In genomic region chr17:12574525-12574924, GRCh38 we compare ENCODE assay signal across 33 cellular contexts.
A peak's percentile ranks its signal among the peaks of the same experiment; 100 is the strongest.
DNase-seq lines count a peak whose midpoint lies in the region; ATAC-seq and TF ChIP-seq lines count a peak whose summit lies in the region.
"Had no signal": no experiment of that assay in that cellular context is flagged by ENCODE, and none has a peak within 500 bp of the region (broad histone marks: within the 10 kb centered on the region; RNA-seq: fewer than 3 reads in every experiment).

No MANE protein-coding gene starts in this region.

- no peaks in the 10 kb centered on the region for H3K79me2 ChIP-seq in Karpas-422 (ENCODE audit: low read length)

- TF ChIP-seq CTCF in LNCaP clone FGC (IDR thresholded peaks at IDR 0.05; ENCODE audit: control insufficient read depth, extremely low read depth, insufficient read depth) (no peak), coronary artery (IDR thresholded peaks at IDR 0.05) (no peak), thoracic aorta (IDR thresholded peaks at IDR 0.05) (no peak), tibial artery (IDR thresholded peaks at IDR 0.05) (no peak)

- no peak overlapping the region for H2AFZ ChIP-seq in Karpas-422 (ENCODE audit: low read length)

- H3K9me3 ChIP-seq in thoracic aorta (no peaks in the 10 kb centered on the region), tibial artery (no peaks in the 10 kb centered on the region), Karpas-422 (ENCODE audit: low read length) (no peaks in the 10 kb centered on the region), HAP-1 (0 out of 2 replicates have a peak, but pooled peaks cover 2% of the 10 kb centered on the region)
- H3K9me3 ChIP-seq: A549; BE2C; BLaER1; BLaER1 treated with 17β-estradiol and CSF1 and Interleukin-3, amounts not matched to agents 10 nM and 100 nM; Caco-2 had no signal

- H3K27me3 ChIP-seq in thoracic aorta (replicated peaks; ENCODE audit: insufficient read depth) (no peaks in the 10 kb centered on the region), tibial artery (no peaks in the 10 kb centered on the region), Karpas-422 (ENCODE audit: low read length) (no peaks in the 10 kb centered on the region), HAP-1 (ENCODE audit: low read depth) (no peaks in the 10 kb centered on the region)
- H3K27me3 ChIP-seq: BE2C; BLaER1; BLaER1 treated with 17β-estradiol and CSF1 and Interleukin-3, amounts not matched to agents 10 nM and 100 nM had no signal

- H3K9me2 ChIP-seq in Karpas-422 (replicated peaks; ENCODE audit: insufficient read depth, low read length), result no peaks in the 10 kb centered on the region

- H3K4me1 ChIP-seq in thoracic aorta (ENCODE audit: control insufficient read depth in 1 of 2, low read depth in 2 of 2) (peaks cover 17 to 34% of the 10 kb centered on the region in 2 donors), tibial artery (peaks cover 0 to 63% (median 5%) of the 10 kb centered on the region in 4 donors), Karpas-422 (ENCODE audit: low read length) (no peaks in the 10 kb centered on the region), HAP-1 (no peaks in the 10 kb centered on the region)
- H3K4me1 ChIP-seq: A549; BE2C; BLaER1; BLaER1 treated with 17β-estradiol and CSF1 and Interleukin-3, amounts not matched to agents 10 nM and 100 nM; Caco-2 had no signal

- H3K4me2 ChIP-seq in Karpas-422 (ENCODE audit: low read depth, low read length, poor library complexity, severe bottlenecking), result no peak overlapping the region
- H3K4me2 ChIP-seq: A549; BLaER1; BLaER1 treated with 17β-estradiol and CSF1 and Interleukin-3, amounts not matched to agents 10 nM and 100 nM had no signal

- H3K36me3 ChIP-seq in thoracic aorta (no peaks in the 10 kb centered on the region), tibial artery (no peaks in the 10 kb centered on the region), Karpas-422 (ENCODE audit: insufficient read depth, low read length) (no peaks in the 10 kb centered on the region), HAP-1 (replicated peaks) (no peaks in the 10 kb centered on the region)
- H3K36me3 ChIP-seq: BE2C; BLaER1; BLaER1 treated with 17β-estradiol and CSF1 and Interleukin-3, amounts not matched to agents 10 nM and 100 nM had no signal

- no peaks in the 10 kb centered on the region for H4K20me1 ChIP-seq in Karpas-422 (ENCODE audit: insufficient read depth, low read depth, low read length)
- H4K20me1 ChIP-seq: BLaER1; BLaER1 treated with 17β-estradiol and CSF1 and Interleukin-3, amounts not matched to agents 10 nM and 100 nM had no signal

- H3K4me3 ChIP-seq in LNCaP clone FGC (ENCODE audit: low read depth, low read length) (no peak overlapping the region), coronary artery (no peak overlapping the region), thoracic aorta (peak overlapping the region; percentile 30), tibial artery (no peak overlapping the region), Karpas-422 (ENCODE audit: low read length) (no peak overlapping the region), HAP-1 (no peak overlapping the region)
- H3K4me3 ChIP-seq: A549; BLaER1; BLaER1 treated with 17β-estradiol and CSF1 and Interleukin-3, amounts not matched to agents 10 nM and 100 nM had no signal

- no peak overlapping the region for H3K9ac ChIP-seq in Karpas-422 (ENCODE audit: low read length)
- H3K9ac ChIP-seq: BLaER1; BLaER1 treated with 17β-estradiol and CSF1 and Interleukin-3, amounts not matched to agents 10 nM and 100 nM had no signal

- peak overlapping the region; percentile 0 to 52 for H3K27ac ChIP-seq in coronary artery
- H3K27ac ChIP-seq in thoracic aorta, result no peak overlapping the region
- peak overlapping the region; percentile 36 to 64 for H3K27ac ChIP-seq in tibial artery
- H3K27ac ChIP-seq in Karpas-422 (ENCODE audit: low read length), result no peak overlapping the region
- H3K27ac ChIP-seq: 22Rv1; A549; BLaER1; BLaER1 treated with 17β-estradiol and CSF1 and Interleukin-3, amounts not matched to agents 10 nM and 100 nM; C4-2B had no signal

- peak; percentile 66 for DNase-seq in LNCaP clone FGC (ENCODE audit: low read depth)
- DNase-seq in coronary artery (ENCODE audit: low spot score), result no peak
- no peak for DNase-seq in thoracic aorta (ENCODE audit: low spot score)
- no peak for DNase-seq in tibial artery
- DNase-seq in Karpas-422, result no peak
- no peak for DNase-seq in HAP-1 (ENCODE audit: low spot score in 2 of 2)
- no peak for DNase-seq in nucleus accumbens (lab: John Stamatoyannopoulos, UW)
- no peak for DNase-seq in GOT3 (lab: John Stamatoyannopoulos, UW)
- DNase-seq: 8988T; ACHN; AML-193; BE2C; C1 segment of cervical spinal cord; Caco-2; Calu3; CD4-positive, alpha-beta memory T cell; CD4-positive, alpha-beta T cell; CD4-positive, CD25-positive, alpha-beta regulatory T cell; CD8-positive, alpha-beta memory T cell; CD8-positive, alpha-beta T cell; COR-L47; DMS 273 treated with DMSO at 0.1 percent for 48 hours; DMS153; DMS53; DMS79; DMS79 treated with DMSO at 0.1 percent for 48 hours; DND-41; EL had no signal

- in situ Hi-C loops in HAP-1 (cut with MboI; ENCODE audit: low sequenced_read_pairs), result no loop called here

- intact Hi-C loops in tibial artery (cut with DNase I; ENCODE audit: low total_unique reads), result no loop called here

- ATAC-seq in thoracic aorta (ENCODE audit: insufficient number of reproducible peaks, low FRiP score, low read depth), result no peak
- ATAC-seq: A549; CD8-positive, alpha-beta T cell had no signal

Comparison
In these comparisons a context has a peak if more than half of its experiments do, and no peak if none do; other contexts are left out.
1. H3K27ac ChIP-seq: peak in coronary artery (2 of 2) and tibial artery (2 of 2); none in thoracic aorta (0 of 2) and Karpas-422 (single experiment).